20 cellular contexts compared by ENCODE assay signal in genomic region chr1:245475116-245475515, GRCh38.
A peak's percentile ranks its signal among the peaks of the same experiment; 100 is the strongest.
DNase-seq lines count a peak whose midpoint lies in the region; ATAC-seq lines count a peak whose summit lies in the region.
"Had no signal": no experiment of that assay in that cellular context is flagged by ENCODE, and none has a peak within 500 bp of the region (broad histone marks: within the 10 kb centered on the region; RNA-seq: fewer than 3 reads in every experiment).

No MANE protein-coding gene starts in this region.

- H3K9me3 Mint-ChIP-seq in stimulated activated effector memory CD8-positive, alpha-beta T cell treated with anti-CD3 and anti-CD28 coated beads, Interleukin-12 subunit alpha, Interleukin-12 subunit beta, amount 100 ng/mL, for 72 hours, result no peaks in the 10 kb centered on the region
- H3K9me3 Mint-ChIP-seq in activated T-cell treated with anti-CD3 and anti-CD28 coated beads, Interleukin-2, amount 50 U/mL, for 24 hours, result no peaks in the 10 kb centered on the region
- H3K9me3 Mint-ChIP-seq in activated CD4-positive, alpha-beta T cell treated with anti-CD3 and anti-CD28 coated beads for 36 hours (ENCODE audit: low read depth), result no peaks in the 10 kb centered on the region
- H3K9me3 Mint-ChIP-seq: activated CD4-positive, alpha-beta memory T cell treated with anti-CD3 and anti-CD28 coated beads, Interleukin-2, amount 10 ng/mL, durations not matched to agents 7 days and 5 days; activated naive CD8-positive, alpha-beta T cell treated with anti-CD3 and anti-CD28 coated beads for 36 hours had no signal

- ATAC-seq in stimulated activated effector memory CD8-positive, alpha-beta T cell treated with anti-CD3 and anti-CD28 coated beads, Interleukin-12 subunit alpha, Interleukin-12 subunit beta, amount 100 ng/mL, for 72 hours, result no peak
- no peak for ATAC-seq in activated CD4-positive, alpha-beta T cell treated with anti-CD3 and anti-CD28 coated beads for 36 hours
- ATAC-seq: K562, left colon, right cardiac atrium had no signal

- H3K4me1 Mint-ChIP-seq in stimulated activated effector memory CD8-positive, alpha-beta T cell treated with anti-CD3 and anti-CD28 coated beads, Interleukin-12 subunit alpha, Interleukin-12 subunit beta, amount 100 ng/mL, for 72 hours, result no peaks in the 10 kb centered on the region
- no peaks in the 10 kb centered on the region for H3K4me1 Mint-ChIP-seq in activated T-cell treated with anti-CD3 and anti-CD28 coated beads, Interleukin-2, amount 50 U/mL, for 24 hours (ENCODE audit: low read depth)
- H3K4me1 Mint-ChIP-seq in activated CD4-positive, alpha-beta T cell treated with anti-CD3 and anti-CD28 coated beads for 36 hours, result no peaks in the 10 kb centered on the region
- H3K4me1 Mint-ChIP-seq: activated CD4-positive, alpha-beta memory T cell treated with anti-CD3 and anti-CD28 coated beads, Interleukin-2, amount 10 ng/mL, durations not matched to agents 7 days and 5 days; activated naive CD8-positive, alpha-beta T cell treated with anti-CD3 and anti-CD28 coated beads for 36 hours; CD8-positive, alpha-beta memory T cell had no signal

- DNase-seq in A172 (ENCODE audit: low spot score) (peak; percentile 31), H4 (ENCODE audit: low spot score) (peak; percentile 93), adipocyte (ENCODE audit: low read depth) (peak; percentile 27), fibroblast of peridontal ligament (ENCODE audit: extremely low read depth) (peak; percentile 63), NCI-H82 (lab: John Stamatoyannopoulos, UW) (no peak)
- no peak for DNase-seq in stimulated activated effector memory CD8-positive, alpha-beta T cell treated with anti-CD3 and anti-CD28 coated beads, Interleukin-12 subunit alpha, Interleukin-12 subunit beta, amount 100 ng/mL, for 72 hours (ENCODE audit: low spot score in 2 of 2)
- DNase-seq in activated T-cell treated with anti-CD3 and anti-CD28 coated beads, Interleukin-2, amount 50 U/mL, for 24 hours, result no peak
- no peak for DNase-seq in activated CD4-positive, alpha-beta T cell treated with anti-CD3 and anti-CD28 coated beads for 36 hours
- DNase-seq: activated CD4-positive, alpha-beta memory T cell treated with anti-CD3 and anti-CD28 coated beads, Interleukin-2, amount 10 ng/mL, durations not matched to agents 7 days and 5 days; activated naive CD8-positive, alpha-beta T cell treated with anti-CD3 and anti-CD28 coated beads for 36 hours; caudate nucleus; CD8-positive, alpha-beta memory T cell; effector CD8-positive, alpha-beta T cell; foreskin melanocyte; left colon; midbrain; NCI-H1105 treated with DMSO at 0.1 percent for 48 hours; NCI-H2171; right cardiac atrium had no signal

- H3K4me3 Mint-ChIP-seq in stimulated activated effector memory CD8-positive, alpha-beta T cell treated with anti-CD3 and anti-CD28 coated beads, Interleukin-12 subunit alpha, Interleukin-12 subunit beta, amount 100 ng/mL, for 72 hours, result no peak overlapping the region
- H3K4me3 Mint-ChIP-seq in activated T-cell treated with anti-CD3 and anti-CD28 coated beads, Interleukin-2, amount 50 U/mL, for 24 hours, result no peak overlapping the region
- no peak overlapping the region for H3K4me3 Mint-ChIP-seq in activated CD4-positive, alpha-beta T cell treated with anti-CD3 and anti-CD28 coated beads for 36 hours
- H3K4me3 Mint-ChIP-seq: activated CD4-positive, alpha-beta memory T cell treated with anti-CD3 and anti-CD28 coated beads, Interleukin-2, amount 10 ng/mL, durations not matched to agents 7 days and 5 days; activated naive CD8-positive, alpha-beta T cell treated with anti-CD3 and anti-CD28 coated beads for 36 hours; CD8-positive, alpha-beta memory T cell had no signal

- no peaks in the 10 kb centered on the region for H3K4me1 ChIP-seq in adipocyte (ENCODE audit: control insufficient read depth, insufficient read depth, low read length)

- no peaks in the 10 kb centered on the region for H3K9me3 ChIP-seq in adipocyte (ENCODE audit: control insufficient read depth, low read length)

- H3K27me3 Mint-ChIP-seq in activated T-cell treated with anti-CD3 and anti-CD28 coated beads, Interleukin-2, amount 50 U/mL, for 24 hours, result no peaks in the 10 kb centered on the region
- H3K27me3 Mint-ChIP-seq in activated CD4-positive, alpha-beta T cell treated with anti-CD3 and anti-CD28 coated beads for 36 hours, result peaks cover 2% of the 10 kb centered on the region
- H3K27me3 Mint-ChIP-seq: activated CD4-positive, alpha-beta memory T cell treated with anti-CD3 and anti-CD28 coated beads, Interleukin-2, amount 10 ng/mL, durations not matched to agents 7 days and 5 days; activated naive CD8-positive, alpha-beta T cell treated with anti-CD3 and anti-CD28 coated beads for 36 hours had no signal

- intact Hi-C loops in activated CD4-positive, alpha-beta T cell treated with anti-CD3 and anti-CD28 coated beads for 36 hours (cut with DNase I, micrococcal nuclease), result no loop called here

- no peak overlapping the region for H3K27ac Mint-ChIP-seq in stimulated activated effector memory CD8-positive, alpha-beta T cell treated with anti-CD3 and anti-CD28 coated beads, Interleukin-12 subunit alpha, Interleukin-12 subunit beta, amount 100 ng/mL, for 72 hours
- no peak overlapping the region for H3K27ac Mint-ChIP-seq in activated T-cell treated with anti-CD3 and anti-CD28 coated beads, Interleukin-2, amount 50 U/mL, for 24 hours
- no peak overlapping the region for H3K27ac Mint-ChIP-seq in activated CD4-positive, alpha-beta T cell treated with anti-CD3 and anti-CD28 coated beads for 36 hours
- H3K27ac Mint-ChIP-seq: activated CD4-positive, alpha-beta memory T cell treated with anti-CD3 and anti-CD28 coated beads, Interleukin-2, amount 10 ng/mL, durations not matched to agents 7 days and 5 days; activated naive CD8-positive, alpha-beta T cell treated with anti-CD3 and anti-CD28 coated beads for 36 hours; CD8-positive, alpha-beta memory T cell had no signal

- H3K4me3 ChIP-seq in adipocyte (ENCODE audit: low read length), result no peak overlapping the region
- H3K4me3 ChIP-seq: K562 had no signal

- H3K36me3 ChIP-seq in adipocyte (ENCODE audit: control insufficient read depth, insufficient read depth, low read length, severe bottlenecking), result no peaks in the 10 kb centered on the region

- CTCF ChIA-PET in activated CD4-positive, alpha-beta T cell treated with anti-CD3 and anti-CD28 coated beads for 36 hours (lab: Charles Lee), result no interaction called here

- POLR2A ChIA-PET in activated CD4-positive, alpha-beta T cell treated with anti-CD3 and anti-CD28 coated beads for 36 hours (lab: Charles Lee), result no interaction called here

- H3K27me3 ChIP-seq in adipocyte (replicated peaks; ENCODE audit: control insufficient read depth, insufficient read depth, low read length), result no peaks in the 10 kb centered on the region

- no peaks in the 10 kb centered on the region for H3K36me3 Mint-ChIP-seq in stimulated activated effector memory CD8-positive, alpha-beta T cell treated with anti-CD3 and anti-CD28 coated beads, Interleukin-12 subunit alpha, Interleukin-12 subunit beta, amount 100 ng/mL, for 72 hours
- no peaks in the 10 kb centered on the region for H3K36me3 Mint-ChIP-seq in activated T-cell treated with anti-CD3 and anti-CD28 coated beads, Interleukin-2, amount 50 U/mL, for 24 hours (ENCODE audit: low read depth)
- H3K36me3 Mint-ChIP-seq in activated CD4-positive, alpha-beta T cell treated with anti-CD3 and anti-CD28 coated beads for 36 hours (ENCODE audit: low read depth), result no peaks in the 10 kb centered on the region
- H3K36me3 Mint-ChIP-seq: activated naive CD8-positive, alpha-beta T cell treated with anti-CD3 and anti-CD28 coated beads for 36 hours; CD8-positive, alpha-beta memory T cell had no signal

- no peak overlapping the region for H3K9ac ChIP-seq in adipocyte (ENCODE audit: low read length)

Comparison
In these comparisons a context has a peak if more than half of its experiments do, and no peak if none do; other contexts are left out.
1. DNase-seq: peak in A172 (single experiment), H4 (single experiment), adipocyte (single experiment) and fibroblast of peridontal ligament (single experiment); none in stimulated activated effector memory CD8-positive, alpha-beta T cell treated with anti-CD3 and anti-CD28 coated beads, Interleukin-12 subunit alpha, Interleukin-12 subunit beta, amount 100 ng/mL, for 72 hours (0 of 2), activated T-cell treated with anti-CD3 and anti-CD28 coated beads, Interleukin-2, amount 50 U/mL, for 24 hours (single experiment), activated CD4-positive, alpha-beta T cell treated with anti-CD3 and anti-CD28 coated beads for 36 hours (single experiment) and NCI-H82 (single experiment).